Comparison of ENCODE assay signal across 2 cellular contexts in genomic region chr16:51017969-51018368, GRCh38.
TF ChIP-seq lines count a peak whose summit lies in the region.

No MANE protein-coding gene starts in this region.

TF ChIP-seq in HepG2, 621 proteins besides CTCF, POLR2A, EP300 and RAD21:
- TF ChIP-seq, protein P1, sequence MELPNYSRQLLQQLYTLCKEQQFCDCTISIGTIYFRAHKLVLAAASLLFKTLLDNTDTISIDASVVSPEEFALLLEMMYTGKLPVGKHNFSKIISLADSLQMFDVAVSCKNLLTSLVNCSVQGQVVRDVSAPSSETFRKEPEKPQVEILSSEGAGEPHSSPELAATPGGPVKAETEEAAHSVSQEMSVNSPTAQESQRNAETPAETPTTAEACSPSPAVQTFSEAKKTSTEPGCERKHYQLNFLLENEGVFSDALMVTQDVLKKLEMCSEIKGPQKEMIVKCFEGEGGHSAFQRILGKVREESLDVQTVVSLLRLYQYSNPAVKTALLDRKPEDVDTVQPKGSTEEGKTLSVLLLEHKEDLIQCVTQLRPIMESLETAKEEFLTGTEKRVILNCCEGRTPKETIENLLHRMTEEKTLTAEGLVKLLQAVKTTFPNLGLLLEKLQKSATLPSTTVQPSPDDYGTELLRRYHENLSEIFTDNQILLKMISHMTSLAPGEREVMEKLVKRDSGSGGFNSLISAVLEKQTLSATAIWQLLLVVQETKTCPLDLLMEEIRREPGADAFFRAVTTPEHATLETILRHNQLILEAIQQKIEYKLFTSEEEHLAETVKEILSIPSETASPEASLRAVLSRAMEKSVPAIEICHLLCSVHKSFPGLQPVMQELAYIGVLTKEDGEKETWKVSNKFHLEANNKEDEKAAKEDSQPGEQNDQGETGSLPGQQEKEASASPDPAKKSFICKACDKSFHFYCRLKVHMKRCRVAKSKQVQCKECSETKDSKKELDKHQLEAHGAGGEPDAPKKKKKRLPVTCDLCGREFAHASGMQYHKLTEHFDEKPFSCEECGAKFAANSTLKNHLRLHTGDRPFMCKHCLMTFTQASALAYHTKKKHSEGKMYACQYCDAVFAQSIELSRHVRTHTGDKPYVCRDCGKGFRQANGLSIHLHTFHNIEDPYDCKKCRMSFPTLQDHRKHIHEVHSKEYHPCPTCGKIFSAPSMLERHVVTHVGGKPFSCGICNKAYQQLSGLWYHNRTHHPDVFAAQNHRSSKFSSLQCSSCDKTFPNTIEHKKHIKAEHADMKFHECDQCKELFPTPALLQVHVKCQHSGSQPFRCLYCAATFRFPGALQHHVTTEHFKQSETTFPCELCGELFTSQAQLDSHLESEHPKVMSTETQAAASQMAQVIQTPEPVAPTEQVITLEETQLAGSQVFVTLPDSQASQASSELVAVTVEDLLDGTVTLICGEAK (IDR thresholded peaks at IDR 0.05) = peak; percentile 61
- TF ChIP-seq, protein P1 (CRISPR knock-in tag; IDR thresholded peaks at IDR 0.05) = peak; percentile 94; the same call in 1 of the 2 replicates
- no peak for TF ChIP-seq KLF16 (CRISPR knock-in tag; IDR thresholded peaks at IDR 0.05)

TF ChIP-seq in K562, 482 proteins besides CTCF, POLR2A, EP300 and RAD21 (continued from another document):
- TF ChIP-seq, protein P1 (IDR thresholded peaks at IDR 0.05) = peak; percentile 86
- TF ChIP-seq, protein P1 (CRISPR knock-in tag; IDR thresholded peaks at IDR 0.05) = no peak
